26 cellular contexts compared by ENCODE assay signal in genomic region chr1:17358557-17358956, GRCh38. TPM values are rescaled to one million over a fixed set of nuclear protein-coding genes. Genes with fewer than 3 reads are reported as not detected.
"Had no signal": no experiment of that assay in that cellular context is flagged by ENCODE, and none has a peak within 500 bp of the region (broad histone marks: within the 10 kb centered on the region; RNA-seq: fewer than 3 reads in every experiment).

No MANE protein-coding gene starts in this region.

- ATAC-seq: Panc1, PC-3 had no signal

- H3K27ac ChIP-seq: HL-60, RWPE1 had no signal

- H3K9me3 ChIP-seq: MG63, SK-N-SH had no signal

- DNase-seq: Karpas-422, KG1, MG63, NCI-H1092, NCI-H1105 treated with DMSO at 0.1 percent for 48 hours, NCI-H1417 treated with DMSO at 0.1 percent for 48 hours, NCI-H146, NCI-H1694 treated with DMSO at 0.1 percent for 48 hours, NCI-H1930, NCI-H2081, NCI-H2107, NCI-H2227 treated with DMSO at 0.1 percent for 48 hours, NCI-H524, NCI-H69, NCI-H774, PC-3, SHP77, SK-N-SH, SW 1271 had no signal

- H3K4me3 ChIP-seq: MG63 had no signal

- H3K27me3 ChIP-seq: MG63 had no signal

- FAIRE-seq: HTR-8/SVneo had no signal

- H3K9ac ChIP-seq: SK-N-SH had no signal

- H3K4me2 ChIP-seq: SK-N-SH had no signal

- H3K36me3 ChIP-seq: MG63 had no signal

RNA-seq across cellular contexts. Expression of gene PADI6, which starts 13.4 kb away (rescaled TPM):
- total RNA-seq: NCI-H460, OCI-LY7, PC-3, SK-MEL-5 had no signal
- polyA plus RNA-seq: SK-N-SH had no signal

RNA-seq across cellular contexts. Expression of gene PADI4, which starts 50.6 kb away (rescaled TPM):
- total RNA-seq: NCI-H460, SK-MEL-5 had no signal
- polyA plus RNA-seq: SK-N-SH had no signal
